8 cellular contexts compared by ENCODE assay signal in genomic region chr17:2688351-2689342, GRCh38. TPM values are rescaled to one million over a fixed set of nuclear protein-coding genes. Genes with fewer than 3 reads are reported as not detected.
DNase-seq lines count a peak whose midpoint lies in the region; ATAC-seq and TF ChIP-seq lines count a peak whose summit lies in the region.

No MANE protein-coding gene starts in this region.

- H3K4me1 Mint-ChIP-seq in activated naive CD4-positive, alpha-beta T cell treated with anti-CD3 and anti-CD28 coated beads, Interleukin-2, amount 50 U/mL, for 24 hours = peaks cover 8% of the 10 kb centered on the region
- H3K4me1 Mint-ChIP-seq in type B pancreatic cell (ENCODE audit: unreplicated experiment) = peaks cover 4% of the 10 kb centered on the region

- no peaks in the 10 kb centered on the region for H3K27me3 ChIP-seq in right cardiac atrium (ENCODE audit: control insufficient read depth, insufficient read depth)

- peak in 1 of 2 donors; percentile 2 for ATAC-seq in right cardiac atrium
- no peak for ATAC-seq in HG02623 (IDR thresholded peaks at IDR 0.05; ENCODE audit: unreplicated experiment)
- no peak for ATAC-seq in HG03457 (IDR thresholded peaks at IDR 0.05; ENCODE audit: unreplicated experiment)
- no peak for ATAC-seq in GM21528 (IDR thresholded peaks at IDR 0.05; ENCODE audit: low FRiP score, unreplicated experiment)

- intact Hi-C loops in right cardiac atrium (cut with DNase I) = no loop called here

- no peak overlapping the region for H3K4me3 Mint-ChIP-seq in activated naive CD4-positive, alpha-beta T cell treated with anti-CD3 and anti-CD28 coated beads, Interleukin-2, amount 50 U/mL, for 24 hours
- H3K4me3 Mint-ChIP-seq in type B pancreatic cell = no peak overlapping the region

- TF ChIP-seq CTCF in VCaP (conservative IDR thresholded peaks at IDR 0.05) (no peak), type B pancreatic cell (conservative IDR thresholded peaks at IDR 0.05) (no peak)

- H3K27ac ChIP-seq in VCaP (peak overlapping the region; percentile 75; the same call in 1 of the 2 replicates), right cardiac atrium (ENCODE audit: low read length) (peak overlapping the region; percentile 43)

- no peaks in the 10 kb centered on the region for H3K36me3 Mint-ChIP-seq in activated naive CD4-positive, alpha-beta T cell treated with anti-CD3 and anti-CD28 coated beads, Interleukin-2, amount 50 U/mL, for 24 hours
- no peaks in the 10 kb centered on the region for H3K36me3 Mint-ChIP-seq in type B pancreatic cell

- H3K4me3 ChIP-seq in right cardiac atrium (ENCODE audit: low read length) = no peak overlapping the region

- no peaks in the 10 kb centered on the region for H3K4me1 ChIP-seq in right cardiac atrium (ENCODE audit: control insufficient read depth, insufficient read depth, low read length)

- no peaks in the 10 kb centered on the region for H3K9me3 ChIP-seq in right cardiac atrium (ENCODE audit: control insufficient read depth, low read length)

- peak overlapping the region; percentile 77 for H3K27ac Mint-ChIP-seq in activated naive CD4-positive, alpha-beta T cell treated with anti-CD3 and anti-CD28 coated beads, Interleukin-2, amount 50 U/mL, for 24 hours
- H3K27ac Mint-ChIP-seq in type B pancreatic cell = peak overlapping the region; percentile 63

- H3K9me3 Mint-ChIP-seq in activated naive CD4-positive, alpha-beta T cell treated with anti-CD3 and anti-CD28 coated beads, Interleukin-2, amount 50 U/mL, for 24 hours = no peaks in the 10 kb centered on the region
- H3K9me3 Mint-ChIP-seq in type B pancreatic cell = no peaks in the 10 kb centered on the region

- DNase-seq in activated naive CD4-positive, alpha-beta T cell treated with Interleukin-2 at 50 U/mL for 16 hours = no peak
- DNase-seq in right cardiac atrium (peak in 2 of 3 donors; percentile 67 to 69), type B pancreatic cell (ENCODE audit: extremely low spot score, unreplicated experiment) (no peak)

- WGBS in right cardiac atrium = 54% methylated on average over 27 of the region's 27 CpGs

- H3K27me3 Mint-ChIP-seq in activated naive CD4-positive, alpha-beta T cell treated with anti-CD3 and anti-CD28 coated beads, Interleukin-2, amount 50 U/mL, for 24 hours = no peaks in the 10 kb centered on the region
- no peaks in the 10 kb centered on the region for H3K27me3 Mint-ChIP-seq in type B pancreatic cell

RNA-seq across cellular contexts. Expression of gene CLUH, which starts 22.9 kb away (rescaled TPM):
- total RNA-seq in right cardiac atrium (100 to 1,000 TPM in 3 of 4 donors, 10 to 100 TPM in 1; 90.4 to 121 (median 106) TPM), type B pancreatic cell (ENCODE audit: low replicate concordance) (77.0 and 108 TPM in 2 replicates)
- polyA plus RNA-seq in right cardiac atrium = 79.0 TPM

Comparison
In these comparisons a context has a peak if more than half of its experiments do, and no peak if none do; other contexts are left out.
1. DNase-seq: peak in right cardiac atrium (2 of 3); none in activated naive CD4-positive, alpha-beta T cell treated with Interleukin-2 at 50 U/mL for 16 hours (single experiment) and type B pancreatic cell (single experiment).